Comparison of ENCODE assay signal across 34 cellular contexts in the genomic region with DNA sequence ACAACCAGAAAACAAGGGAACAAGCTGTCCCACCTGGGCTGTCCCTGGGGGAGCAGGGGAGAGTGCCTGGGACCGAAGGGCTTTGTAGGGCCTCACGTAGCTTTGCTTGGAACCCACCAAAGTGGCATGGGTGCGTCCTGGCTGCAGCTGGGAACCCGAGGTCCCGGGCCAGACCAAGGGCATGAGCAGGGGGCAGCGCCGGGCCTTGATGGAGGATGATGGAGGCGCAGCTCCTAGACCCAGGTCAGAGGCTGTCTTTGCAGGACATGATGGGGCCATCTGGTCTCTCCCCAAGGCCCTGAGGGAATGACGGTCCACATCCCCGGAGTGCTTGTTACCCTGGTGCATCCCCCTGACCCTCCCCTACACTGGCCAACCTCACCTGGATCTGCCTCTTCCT. TPM values are rescaled to one million over a fixed set of nuclear protein-coding genes. Genes with fewer than 3 reads are reported as not detected.
"Had no signal": no experiment of that assay in that cellular context is flagged by ENCODE, and none has a peak within 500 bp of the region (broad histone marks: within the 10 kb centered on the region; RNA-seq: fewer than 3 reads in every experiment).

No MANE protein-coding gene starts in this region.

- H3K36me3 ChIP-seq: adrenal gland, brain microvascular endothelial cell, breast epithelium, WERI-Rb-1 had no signal

- H3K27ac ChIP-seq: adrenal gland, body of pancreas, brain microvascular endothelial cell, breast epithelium, WERI-Rb-1 had no signal

- DNase-seq: activated CD4-positive, alpha-beta memory T cell treated with anti-CD3 and anti-CD28 coated beads, Interleukin-2, amount 10 ng/mL, durations not matched to agents 7 days and 5 days; activated CD4-positive, alpha-beta T cell treated with anti-CD3 and anti-CD28 coated beads for 1 hour; activated CD4-positive, alpha-beta T cell treated with anti-CD3 and anti-CD28 coated beads for 36 hours; activated CD4-positive, alpha-beta T cell treated with anti-CD3 and anti-CD28 coated beads for 48 hours; activated CD4-positive, alpha-beta T cell treated with anti-CD3 and anti-CD28 coated beads, Interleukin-2, amount 10 ng/mL, durations not matched to agents 7 days and 5 days; activated CD4-positive, alpha-beta T cell treated with anti-CD3 and anti-CD28 coated beads, Interleukin-2, amount 50 U/mL, for 48 hours; activated CD4-positive, CD25-positive, alpha-beta regulatory T cell; activated CD8-positive, alpha-beta memory T cell treated with anti-CD3 and anti-CD28 coated beads for 24 hours; activated CD8-positive, alpha-beta memory T cell treated with anti-CD3 and anti-CD28 coated beads, Interleukin-2, amount 10 ng/mL, durations not matched to agents 7 days and 5 days; activated CD8-positive, alpha-beta T cell treated with anti-CD3 and anti-CD28 coated beads, Interleukin-2, amount 10 ng/mL, durations not matched to agents 7 days and 5 days; activated effector memory CD4-positive, alpha-beta T cell treated with anti-CD3 and anti-CD28 coated beads, Interleukin-2, amount 50 U/mL, for 16 hours; activated gamma-delta T cell treated with Interleukin-2 at 50 U/mL for 16 hours; activated naive CD4-positive, alpha-beta T cell; activated naive CD4-positive, alpha-beta T cell treated with anti-CD3 and anti-CD28 coated beads for 36 hours; activated naive CD4-positive, alpha-beta T cell treated with anti-CD3 and anti-CD28 coated beads, Interleukin-2, amount 50 U/mL, for 16 hours; activated naive CD8-positive, alpha-beta T cell treated with anti-CD3 and anti-CD28 coated beads for 36 hours; activated T-cell treated with anti-CD3 and anti-CD28 coated beads for 4 hours; activated T-cell treated with anti-CD3 and anti-CD28 coated beads, Interleukin-2, amount 50 U/mL, for 1 hour; activated T-cell treated with anti-CD3 and anti-CD28 coated beads, Interleukin-2, amount 50 U/mL, for 4 hours; activated T-cell treated with anti-CD3 and anti-CD28 coated beads, Interleukin-2, amount 50 U/mL, for 72 hours; adrenal gland; amniotic stem cell; aorta; body of pancreas; brain microvascular endothelial cell; central memory CD4-positive, alpha-beta T cell; T-helper 2 cell; T-helper 9 cell; WERI-Rb-1 had no signal

- H3K4me1 ChIP-seq: adrenal gland, breast epithelium had no signal

- H3K27me3 ChIP-seq: adrenal gland, body of pancreas had no signal

- H3K4me3 ChIP-seq: adrenal gland, body of pancreas, breast epithelium had no signal

- H3K9me3 ChIP-seq: adrenal gland, body of pancreas, breast epithelium had no signal

RNA-seq across cellular contexts. Expression of gene HRH3, which starts 10.6 kb away (rescaled TPM):
- total RNA-seq: activated CD4-positive, alpha-beta memory T cell treated with anti-CD3 and anti-CD28 coated beads, Interleukin-2, amount 10 ng/mL, durations not matched to agents 7 days and 5 days; activated CD4-positive, alpha-beta T cell treated with anti-CD3 and anti-CD28 coated beads for 36 hours; activated CD4-positive, alpha-beta T cell treated with anti-CD3 and anti-CD28 coated beads, Interleukin-2, amount 10 ng/mL, durations not matched to agents 7 days and 5 days; activated CD8-positive, alpha-beta memory T cell treated with anti-CD3 and anti-CD28 coated beads, Interleukin-2, amount 10 ng/mL, durations not matched to agents 7 days and 5 days; activated CD8-positive, alpha-beta T cell treated with anti-CD3 and anti-CD28 coated beads, Interleukin-2, amount 10 ng/mL, durations not matched to agents 7 days and 5 days; activated naive CD4-positive, alpha-beta T cell treated with anti-CD3 and anti-CD28 coated beads for 36 hours; activated naive CD4-positive, alpha-beta T cell treated with anti-CD3 and anti-CD28 coated beads, Interleukin-2, amount 50 U/mL, for 72 hours; activated naive CD8-positive, alpha-beta T cell treated with anti-CD3 and anti-CD28 coated beads for 36 hours; activated T-cell treated with anti-CD3 and anti-CD28 coated beads, Interleukin-2, amount 50 U/mL, for 4 hours; activated T-cell treated with anti-CD3 and anti-CD28 coated beads, Interleukin-2, amount 50 U/mL, for 72 hours; activated T-helper 1 cell treated with anti-CD3 and anti-CD28 coated beads, Interleukin-12 subunit alpha, Interleukin-12 subunit beta, Interleukin-2, Interleukin-4 antibody, amounts not matched to agents 30 ng/mL and 10 ng/mL and 1 ng/mL, durations not matched to agents 14 hours and 24 hours and 36 hours; activated T-helper 17 cell treated with anti-CD3 and anti-CD28 coated beads, Interleukin-2, amount 50 U/mL, for 72 hours; aorta; breast epithelium; cardiac septum had no signal
- polyA plus RNA-seq: aorta had no signal
